1 cellular context compared by ENCODE assay signal in the genomic region with DNA sequence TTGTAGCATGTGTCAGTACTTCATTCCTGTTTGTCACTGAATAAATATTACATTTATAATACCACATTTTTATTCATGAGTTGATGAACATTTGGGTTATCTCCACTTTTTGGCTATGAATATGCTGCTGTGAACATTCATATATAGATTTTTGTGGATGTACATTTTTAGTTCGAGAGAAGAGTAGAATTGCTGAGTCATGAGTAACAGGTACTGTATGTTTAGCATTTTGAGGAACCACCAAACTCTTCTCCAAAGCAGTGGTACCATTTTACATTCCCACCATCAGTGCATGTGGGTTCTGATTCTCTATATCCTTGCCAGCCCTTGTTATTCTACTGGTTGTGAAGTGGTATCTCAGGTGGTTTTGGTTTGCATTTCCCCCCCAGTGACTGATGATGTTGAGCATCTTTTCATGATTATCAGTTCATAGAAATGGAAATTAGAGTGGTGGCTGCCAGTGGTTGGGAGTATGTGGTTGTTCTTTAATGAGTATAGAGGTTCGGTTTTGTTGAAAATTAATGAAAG.
TF ChIP-seq lines count a peak whose summit lies in the region.

No MANE protein-coding gene starts in this region.

TF ChIP-seq in GM23338, 12 proteins besides CTCF, POLR2A, EP300 and RAD21:
- TF ChIP-seq, protein P1, sequence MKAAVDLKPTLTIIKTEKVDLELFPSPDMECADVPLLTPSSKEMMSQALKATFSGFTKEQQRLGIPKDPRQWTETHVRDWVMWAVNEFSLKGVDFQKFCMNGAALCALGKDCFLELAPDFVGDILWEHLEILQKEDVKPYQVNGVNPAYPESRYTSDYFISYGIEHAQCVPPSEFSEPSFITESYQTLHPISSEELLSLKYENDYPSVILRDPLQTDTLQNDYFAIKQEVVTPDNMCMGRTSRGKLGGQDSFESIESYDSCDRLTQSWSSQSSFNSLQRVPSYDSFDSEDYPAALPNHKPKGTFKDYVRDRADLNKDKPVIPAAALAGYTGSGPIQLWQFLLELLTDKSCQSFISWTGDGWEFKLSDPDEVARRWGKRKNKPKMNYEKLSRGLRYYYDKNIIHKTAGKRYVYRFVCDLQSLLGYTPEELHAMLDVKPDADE (IDR thresholded peaks at IDR 0.05), result no peak
- 0 out of 2 replicates have a peak, but pooled peaks have one; percentile 8 for TF ChIP-seq CREB1 (CRISPR knock-in tag; IDR thresholded peaks at IDR 0.05; ENCODE audit: low read depth)
